In genomic region chrX:130060122-130061069, GRCh38 we compare ENCODE assay signal across 1 cellular context.
A peak's percentile ranks its signal among the peaks of the same experiment; 100 is the strongest.
TF ChIP-seq lines count a peak whose summit lies in the region.

No MANE protein-coding gene starts in this region.

TF ChIP-seq in HepG2, 621 proteins besides CTCF, POLR2A, EP300 and RAD21 (continued from another document and continues in another):
- peak; percentile 61 for TF ChIP-seq AGO2 (optimal IDR thresholded peaks at IDR 0.05; ENCODE audit: low read depth, low read length)
- TF ChIP-seq ZNF558 (CRISPR knock-in tag; IDR thresholded peaks at IDR 0.05; ENCODE audit: borderline replicate concordance): no peak
- no peak for TF ChIP-seq ARNT (IDR thresholded peaks at IDR 0.05)
- TF ChIP-seq DZIP1 (CRISPR knock-in tag; IDR thresholded peaks at IDR 0.05): no peak
- TF ChIP-seq ZNF776 (CRISPR knock-in tag; IDR thresholded peaks at IDR 0.05): no peak
- no peak for TF ChIP-seq HNRNPH1 (optimal IDR thresholded peaks at IDR 0.05; ENCODE audit: low read depth, low read length)
- no peak for TF ChIP-seq ZSCAN5A (CRISPR knock-in tag; IDR thresholded peaks at IDR 0.05; ENCODE audit: borderline replicate concordance)
- no peak for TF ChIP-seq ZSCAN21 (CRISPR knock-in tag; IDR thresholded peaks at IDR 0.05; ENCODE audit: borderline replicate concordance)
- no peak for TF ChIP-seq TAF1 (CRISPR knock-in tag; IDR thresholded peaks at IDR 0.05)
- peak; percentile 15; the same call in 1 of the 2 replicates for TF ChIP-seq THAP9 (CRISPR knock-in tag; IDR thresholded peaks at IDR 0.05; ENCODE audit: borderline replicate concordance)
- peak; percentile 25; the same call in 1 of the 2 replicates for TF ChIP-seq NR0B2 (CRISPR knock-in tag; IDR thresholded peaks at IDR 0.05)
- no peak for TF ChIP-seq SRSF9 (IDR thresholded peaks at IDR 0.05; ENCODE audit: borderline replicate concordance, insufficient read depth, low read depth, low read length, poor library complexity, severe bottlenecking)
- 0 out of 2 replicates have a peak, but pooled peaks have one; percentile 22 for TF ChIP-seq ZNF710 (CRISPR knock-in tag; IDR thresholded peaks at IDR 0.05; ENCODE audit: borderline replicate concordance)
- TF ChIP-seq YEATS4 (CRISPR knock-in tag; IDR thresholded peaks at IDR 0.05; ENCODE audit: borderline replicate concordance): no peak
- TF ChIP-seq PHB2 (IDR thresholded peaks at IDR 0.05; ENCODE audit: partially characterized antibody): no peak
- TF ChIP-seq CEBPB (IDR thresholded peaks at IDR 0.05; ENCODE audit: borderline replicate concordance, low read depth, low read length): no peak
- TF ChIP-seq MED8 (CRISPR knock-in tag; IDR thresholded peaks at IDR 0.05; ENCODE audit: insufficient replicate concordance): no peak
- TF ChIP-seq ZNF468 (CRISPR knock-in tag; IDR thresholded peaks at IDR 0.05): no peak
- TF ChIP-seq HNF4A (CRISPR knock-in tag; IDR thresholded peaks at IDR 0.05): 0 out of 2 replicates have a peak, but pooled peaks have one; percentile 6
- TF ChIP-seq ZNF619 (CRISPR knock-in tag; IDR thresholded peaks at IDR 0.05): peak; percentile 46; the same call in 1 of the 2 replicates
- TF ChIP-seq CHCHD3 (CRISPR knock-in tag; IDR thresholded peaks at IDR 0.05): no peak
- TF ChIP-seq ZFP91 (CRISPR knock-in tag; IDR thresholded peaks at IDR 0.05; ENCODE audit: borderline replicate concordance): peak; percentile 40; the same call in 1 of the 2 replicates
- peak; percentile 11; the same call in 1 of the 2 replicates for TF ChIP-seq ZNF563 (CRISPR knock-in tag; IDR thresholded peaks at IDR 0.05)
- TF ChIP-seq ZNF331 (CRISPR knock-in tag; IDR thresholded peaks at IDR 0.05): peak; percentile 38; the same call in 1 of the 2 replicates
- no peak for TF ChIP-seq ZSCAN31 (CRISPR knock-in tag; IDR thresholded peaks at IDR 0.05; ENCODE audit: low read depth)
- TF ChIP-seq SAP130 (CRISPR knock-in tag; IDR thresholded peaks at IDR 0.05; ENCODE audit: low read depth): peak; percentile 35
- no peak for TF ChIP-seq ZNF343 (CRISPR knock-in tag; IDR thresholded peaks at IDR 0.05)
- no peak for TF ChIP-seq RBAK (CRISPR knock-in tag; IDR thresholded peaks at IDR 0.05)
- TF ChIP-seq SP5 (CRISPR knock-in tag; IDR thresholded peaks at IDR 0.05; ENCODE audit: borderline replicate concordance, low read depth): no peak
- no peak for TF ChIP-seq ZNF652 (CRISPR knock-in tag; IDR thresholded peaks at IDR 0.05; ENCODE audit: borderline replicate concordance, low read depth)
- peak; percentile 39 for TF ChIP-seq HNRNPLL (IDR thresholded peaks at IDR 0.05; ENCODE audit: low read depth, low read length, poor library complexity, severe bottlenecking)
- TF ChIP-seq MXD1 (CRISPR knock-in tag; IDR thresholded peaks at IDR 0.05): peak; percentile 67
- TF ChIP-seq LBX2 (CRISPR knock-in tag; IDR thresholded peaks at IDR 0.05; ENCODE audit: borderline replicate concordance): no peak
- TF ChIP-seq SRF (IDR thresholded peaks at IDR 0.05; ENCODE audit: low read depth, low read length): no peak
- TF ChIP-seq DNMT1 (CRISPR knock-in tag; IDR thresholded peaks at IDR 0.05): no peak
- no peak for TF ChIP-seq ZGPAT (CRISPR knock-in tag; IDR thresholded peaks at IDR 0.05)
- no peak for TF ChIP-seq NR2F6 (IDR thresholded peaks at IDR 0.05)
- TF ChIP-seq NR2F6 (CRISPR knock-in tag; IDR thresholded peaks at IDR 0.05): no peak
- no peak for TF ChIP-seq MAFK (conservative IDR thresholded peaks at IDR 0.05 in 1 of 2, IDR thresholded peaks at IDR 0.05 in 1 of 2; ENCODE audit: low read length in 2 of 2)
- TF ChIP-seq ZMYM4 (CRISPR knock-in tag; IDR thresholded peaks at IDR 0.05): no peak
- no peak for TF ChIP-seq ZBTB44 (CRISPR knock-in tag; IDR thresholded peaks at IDR 0.05)
- no peak for TF ChIP-seq HNRNPUL1 (IDR thresholded peaks at IDR 0.05; ENCODE audit: low read depth, low read length)
- no peak for TF ChIP-seq ZFP1 (CRISPR knock-in tag; IDR thresholded peaks at IDR 0.05)
- TF ChIP-seq ZNF124 (CRISPR knock-in tag; IDR thresholded peaks at IDR 0.05): no peak
- TF ChIP-seq HNRNPL (IDR thresholded peaks at IDR 0.05; ENCODE audit: low read depth, low read length): no peak
- TF ChIP-seq ZNF121 (CRISPR knock-in tag; IDR thresholded peaks at IDR 0.05): no peak
- TF ChIP-seq LRRFIP1 (CRISPR knock-in tag; conservative IDR thresholded peaks at IDR 0.05): no peak
